Comparison of ENCODE assay signal across 22 cellular contexts in genomic region chr12:124075836-124076235, GRCh38.
DNase-seq lines count a peak whose midpoint lies in the region; ATAC-seq and TF ChIP-seq lines count a peak whose summit lies in the region.
"Had no signal": no experiment of that assay in that cellular context is flagged by ENCODE, and none has a peak within 500 bp of the region (broad histone marks: within the 10 kb centered on the region; RNA-seq: fewer than 3 reads in every experiment).

No MANE protein-coding gene starts in this region.

- POLR2A ChIA-PET in Caco-2 (lab: Charles Lee): interaction anchor here (0.6 to 0.7 kb wide), 2 partner anchors 156 to 707 kb away, joined by 3 to 5 read pairs; no protein-coding TSS in a partner anchor

- no peak overlapping the region for H3K4me3 ChIP-seq in Caco-2 (ENCODE audit: low read depth, low read length)
- H3K4me3 ChIP-seq: MG63, PC-9, SJCRH30 had no signal

- no TSS peak for BruUV-seq in Caco-2 (replicated peaks; lab: Mats Ljungman, UMichigan)

- peaks cover 36% of the 10 kb centered on the region for H3K4me1 ChIP-seq in Caco-2

- H3K4me1 Mint-ChIP-seq in Caco-2 (ENCODE audit: low read depth, unreplicated experiment): peaks cover 33% of the 10 kb centered on the region
- H3K4me1 Mint-ChIP-seq: B cell; CD8-positive, alpha-beta memory T cell had no signal

- H3K27me3 Mint-ChIP-seq in Caco-2 (ENCODE audit: insufficient read depth, unreplicated experiment): no peaks in the 10 kb centered on the region

- ATAC-seq in sciatic nerve (peak; percentile 31), GM18867 (IDR thresholded peaks at IDR 0.05; ENCODE audit: unreplicated experiment) (no peak)
- ATAC-seq: HCT116, Right ventricle myocardium inferior, SK-N-SH treated with all-trans-retinoic acid at 6 μM for 48 hours had no signal

- peaks cover 3% of the 10 kb centered on the region for H3K9me3 ChIP-seq in Caco-2
- H3K9me3 ChIP-seq: MG63, SJCRH30 had no signal

- no peaks in the 10 kb centered on the region for H3K36me3 ChIP-seq in Caco-2 (ENCODE audit: control insufficient read depth, insufficient read depth, low read length)
- H3K36me3 ChIP-seq: MG63, SJCRH30 had no signal

- DNase-seq in Caco-2 (peak; percentile 88 to 91), M059J (ENCODE audit: low read depth) (peak; percentile 29), islet precursor cell (peak; percentile 87), sciatic nerve (ENCODE audit: low spot score) (no peak), 8988T (no peak), HPDE6-E6E7 (ENCODE audit: extremely low spot score) (no peak)
- DNase-seq: Calu3; CD8-positive, alpha-beta memory T cell; DMS79 treated with DMSO at 0.1 percent for 48 hours; Kasumi-1; MG63; NCI-H187 treated with DMSO at 0.1 percent for 48 hours; NCI-H2171 treated with DMSO at 0.1 percent for 48 hours; NCI-H524; NCI-H82; PC-9; SJCRH30 had no signal

- H3K9me3 Mint-ChIP-seq in Caco-2 (ENCODE audit: unreplicated experiment): no peaks in the 10 kb centered on the region
- H3K9me3 Mint-ChIP-seq: CD8-positive, alpha-beta memory T cell had no signal

- CTCF ChIA-PET in Caco-2 (lab: Charles Lee): interaction anchor here (0.8 to 1.9 kb wide), 4 partner anchors 22 to 156 kb away, joined by 3 to 12 read pairs (median 6); no protein-coding TSS in a partner anchor

- peak overlapping the region; percentile 99 for H3K27ac Mint-ChIP-seq in Caco-2 (ENCODE audit: unreplicated experiment)
- H3K27ac Mint-ChIP-seq: B cell; CD8-positive, alpha-beta memory T cell had no signal

- TF ChIP-seq CTCF in Caco-2 (IDR thresholded peaks at IDR 0.05; ENCODE audit: insufficient read depth in 1 of 2, low read depth in 1 of 2, low read length in 1 of 2, severe bottlenecking in 1 of 2, unreplicated experiment in 1 of 2): no peak

- H3K27me3 ChIP-seq in Caco-2 (replicated peaks; ENCODE audit: control insufficient read depth, insufficient read depth, low read length): no peaks in the 10 kb centered on the region
- H3K27me3 ChIP-seq: MG63, SJCRH30 had no signal

- intact Hi-C loops in Caco-2 (cut with micrococcal nuclease; ENCODE audit: unreplicated experiment): loop anchor here (1.0 to 5.0 kb wide), 4 partner anchors 56 to 156 kb away; no protein-coding TSS in a partner anchor
- intact Hi-C loops in sciatic nerve (cut with DNase I): no loop called here

- H3K4me3 Mint-ChIP-seq in Caco-2 (ENCODE audit: unreplicated experiment): peak overlapping the region; percentile 63
- H3K4me3 Mint-ChIP-seq: B cell; CD8-positive, alpha-beta memory T cell had no signal

- H3K36me3 Mint-ChIP-seq in Caco-2 (ENCODE audit: insufficient read depth, unreplicated experiment): peaks cover 14% of the 10 kb centered on the region
- H3K36me3 Mint-ChIP-seq: CD8-positive, alpha-beta memory T cell had no signal

Comparison
In these comparisons a context has a peak if more than half of its experiments do, and no peak if none do; other contexts are left out.
1. DNase-seq: peak in Caco-2 (2 of 2), M059J (single experiment) and islet precursor cell (single experiment); none in sciatic nerve (single experiment), 8988T (single experiment) and HPDE6-E6E7 (single experiment).